Comparison of ENCODE assay signal across 8 cellular contexts in genomic region chr6:13454286-13455221, GRCh38. TPM values are rescaled to one million over a fixed set of nuclear protein-coding genes. Genes with fewer than 3 reads are reported as not detected.
A peak's percentile ranks its signal among the peaks of the same experiment; 100 is the strongest.
DNase-seq lines count a peak whose midpoint lies in the region; ATAC-seq and TF ChIP-seq lines count a peak whose summit lies in the region.

No MANE protein-coding gene starts in this region.

- DNase-seq in NK-92 treated with Interleukin-12 subunit alpha and Interleukin-12 subunit beta, amount 100 ng/mL, for 24 hours (lab: John Stamatoyannopoulos, UW): peak; percentile 43
- DNase-seq in NK-92 (lab: John Stamatoyannopoulos, UW; ENCODE audit: unreplicated experiment): no peak
- peak; percentile 40 for DNase-seq in NOMO-1 treated with dmso at 0.1 percent for 144 hours (lab: John Stamatoyannopoulos, UW; ENCODE audit: unreplicated experiment)
- peak; percentile 75 to 85 for DNase-seq in activated T-cell treated with anti-CD3 and anti-CD28 coated beads, Interleukin-2, amount 50 U/mL, for 72 hours
- peak; percentile 50 to 65 for DNase-seq in foreskin fibroblast
- DNase-seq in sciatic nerve (ENCODE audit: low spot score): no peak

- no peaks in the 10 kb centered on the region for H3K9me3 Mint-ChIP-seq in activated T-cell treated with anti-CD3 and anti-CD28 coated beads, Interleukin-2, amount 50 U/mL, for 72 hours

- peak overlapping the region; percentile 66 for H3K27ac Mint-ChIP-seq in activated T-cell treated with anti-CD3 and anti-CD28 coated beads, Interleukin-2, amount 50 U/mL, for 72 hours

- no peak overlapping the region for H3K4me3 ChIP-seq in foreskin fibroblast (ENCODE audit: low read depth in 1 of 2, low read length in 2 of 2)

- H3K27me3 Mint-ChIP-seq in activated T-cell treated with anti-CD3 and anti-CD28 coated beads, Interleukin-2, amount 50 U/mL, for 72 hours (ENCODE audit: low read depth): no peaks in the 10 kb centered on the region

- TF ChIP-seq CTCF in foreskin fibroblast (IDR thresholded peaks at IDR 0.05; ENCODE audit: low read depth, low read length): no peak

- peaks cover 0 to 4% of the 10 kb centered on the region in 2 donors for H3K36me3 Mint-ChIP-seq in activated T-cell treated with anti-CD3 and anti-CD28 coated beads, Interleukin-2, amount 50 U/mL, for 72 hours (ENCODE audit: insufficient read depth in 2 of 2)

- intact Hi-C loops in sciatic nerve (cut with DNase I): no loop called here

- peaks cover 71% of the 10 kb centered on the region for H3K4me1 Mint-ChIP-seq in activated T-cell treated with anti-CD3 and anti-CD28 coated beads, Interleukin-2, amount 50 U/mL, for 72 hours (ENCODE audit: low read depth)

- peak; percentile 75 to 76 for ATAC-seq in activated T-cell treated with anti-CD3 and anti-CD28 coated beads, Interleukin-2, amount 50 U/mL, for 72 hours (replicated peaks in 1 of 2)
- ATAC-seq in sciatic nerve (peak; percentile 72), GM18517 (IDR thresholded peaks at IDR 0.05; ENCODE audit: unreplicated experiment) (no peak), HG02981 (IDR thresholded peaks at IDR 0.05; ENCODE audit: unreplicated experiment) (no peak)

- H3K4me3 Mint-ChIP-seq in activated T-cell treated with anti-CD3 and anti-CD28 coated beads, Interleukin-2, amount 50 U/mL, for 72 hours: peak overlapping the region; percentile 63

RNA-seq across cellular contexts. Expression of gene GFOD1, which starts 32.8 kb away (rescaled TPM):
- 1 to 10 TPM; 3.3 to 5.2 TPM for total RNA-seq in activated T-cell treated with anti-CD3 and anti-CD28 coated beads, Interleukin-2, amount 50 U/mL, for 72 hours
- 16.3 TPM for total RNA-seq in sciatic nerve

Comparison
In these comparisons a context has a peak if more than half of its experiments do, and no peak if none do; other contexts are left out.
1. DNase-seq: peak in NK-92 treated with Interleukin-12 subunit alpha and Interleukin-12 subunit beta, amount 100 ng/mL, for 24 hours (single experiment), NOMO-1 treated with dmso at 0.1 percent for 144 hours (single experiment), activated T-cell treated with anti-CD3 and anti-CD28 coated beads, Interleukin-2, amount 50 U/mL, for 72 hours (2 of 2) and foreskin fibroblast (2 of 2); none in NK-92 (single experiment) and sciatic nerve (single experiment).
2. ATAC-seq: peak in activated T-cell treated with anti-CD3 and anti-CD28 coated beads, Interleukin-2, amount 50 U/mL, for 72 hours (2 of 2) and sciatic nerve (single experiment); none in GM18517 (single experiment) and HG02981 (single experiment).